In genomic region chr3:123907720-123908119, GRCh38 we compare ENCODE assay signal across 2 cellular contexts.
TF ChIP-seq lines count a peak whose summit lies in the region.

No MANE protein-coding gene starts in this region.

TF ChIP-seq in Ishikawa, 13 proteins besides CTCF, POLR2A, EP300 and RAD21 (continued from another document):
- TF ChIP-seq, protein P1, sequence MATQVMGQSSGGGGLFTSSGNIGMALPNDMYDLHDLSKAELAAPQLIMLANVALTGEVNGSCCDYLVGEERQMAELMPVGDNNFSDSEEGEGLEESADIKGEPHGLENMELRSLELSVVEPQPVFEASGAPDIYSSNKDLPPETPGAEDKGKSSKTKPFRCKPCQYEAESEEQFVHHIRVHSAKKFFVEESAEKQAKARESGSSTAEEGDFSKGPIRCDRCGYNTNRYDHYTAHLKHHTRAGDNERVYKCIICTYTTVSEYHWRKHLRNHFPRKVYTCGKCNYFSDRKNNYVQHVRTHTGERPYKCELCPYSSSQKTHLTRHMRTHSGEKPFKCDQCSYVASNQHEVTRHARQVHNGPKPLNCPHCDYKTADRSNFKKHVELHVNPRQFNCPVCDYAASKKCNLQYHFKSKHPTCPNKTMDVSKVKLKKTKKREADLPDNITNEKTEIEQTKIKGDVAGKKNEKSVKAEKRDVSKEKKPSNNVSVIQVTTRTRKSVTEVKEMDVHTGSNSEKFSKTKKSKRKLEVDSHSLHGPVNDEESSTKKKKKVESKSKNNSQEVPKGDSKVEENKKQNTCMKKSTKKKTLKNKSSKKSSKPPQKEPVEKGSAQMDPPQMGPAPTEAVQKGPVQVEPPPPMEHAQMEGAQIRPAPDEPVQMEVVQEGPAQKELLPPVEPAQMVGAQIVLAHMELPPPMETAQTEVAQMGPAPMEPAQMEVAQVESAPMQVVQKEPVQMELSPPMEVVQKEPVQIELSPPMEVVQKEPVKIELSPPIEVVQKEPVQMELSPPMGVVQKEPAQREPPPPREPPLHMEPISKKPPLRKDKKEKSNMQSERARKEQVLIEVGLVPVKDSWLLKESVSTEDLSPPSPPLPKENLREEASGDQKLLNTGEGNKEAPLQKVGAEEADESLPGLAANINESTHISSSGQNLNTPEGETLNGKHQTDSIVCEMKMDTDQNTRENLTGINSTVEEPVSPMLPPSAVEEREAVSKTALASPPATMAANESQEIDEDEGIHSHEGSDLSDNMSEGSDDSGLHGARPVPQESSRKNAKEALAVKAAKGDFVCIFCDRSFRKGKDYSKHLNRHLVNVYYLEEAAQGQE (IDR thresholded peaks at IDR 0.05; ENCODE audit: low read depth) = no peak
- no peak for TF ChIP-seq EGR1 (IDR thresholded peaks at IDR 0.05)
- TF ChIP-seq ZBTB7A (IDR thresholded peaks at IDR 0.05; ENCODE audit: low read depth) = no peak
- no peak for TF ChIP-seq TAF1 (IDR thresholded peaks at IDR 0.05; ENCODE audit: low read depth)
- no peak for TF ChIP-seq CEBPB (IDR thresholded peaks at IDR 0.05)
- TF ChIP-seq TCF12 (IDR thresholded peaks at IDR 0.05; ENCODE audit: low read depth) = no peak
TF ChIP-seq in Ishikawa: peak in this region for 0.

TF ChIP-seq in liver, 16 proteins besides CTCF, POLR2A, EP300 and RAD21 (continued from another document):
- TF ChIP-seq, protein P1 (IDR thresholded peaks at IDR 0.05) = no peak
- TF ChIP-seq HNF4A (conservative IDR thresholded peaks at IDR 0.05) = no peak
